ENCODE assay signal across 23 cellular contexts in the genomic region with DNA sequence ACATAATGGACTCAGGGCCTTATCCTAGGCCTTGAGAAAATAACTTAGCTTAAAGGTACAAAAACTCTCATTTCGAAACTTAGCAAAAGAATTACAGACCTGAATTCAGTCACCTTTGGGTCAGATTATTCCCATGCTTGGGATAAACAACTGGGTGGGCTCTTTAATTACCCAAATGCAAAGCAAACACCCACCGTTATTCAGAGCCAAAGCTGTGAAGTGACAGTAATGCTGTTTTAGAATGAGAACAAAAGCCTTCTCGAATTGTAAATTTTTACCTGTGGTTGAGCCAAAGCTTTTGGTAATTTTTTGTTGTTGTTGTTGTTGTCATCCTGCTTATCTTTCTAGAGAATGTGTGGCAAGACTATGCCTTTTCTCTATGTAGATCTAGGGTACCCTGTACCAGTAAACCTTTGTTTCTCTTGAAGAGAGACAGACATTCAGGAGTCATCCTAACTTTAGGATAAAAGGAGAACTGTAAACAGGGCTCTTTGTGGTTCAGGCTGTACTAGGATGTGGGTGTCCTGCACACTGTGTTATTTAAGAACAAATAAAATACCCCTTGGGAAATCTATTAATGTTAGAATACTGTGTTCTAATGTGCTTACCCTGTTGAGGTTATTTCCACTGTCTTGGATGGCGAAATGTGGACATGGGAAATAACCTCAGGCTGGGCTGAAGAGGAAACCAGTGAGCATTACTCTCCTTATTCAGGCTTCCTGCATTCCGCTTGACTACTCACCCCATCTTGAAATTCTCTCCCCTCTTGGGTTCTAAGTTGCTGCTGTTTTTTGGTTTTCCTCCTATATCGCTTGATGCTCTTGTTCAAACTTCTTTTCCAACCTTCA.
A peak's percentile ranks its signal among the peaks of the same experiment; 100 is the strongest.
DNase-seq lines count a peak whose midpoint lies in the region; ATAC-seq and TF ChIP-seq lines count a peak whose summit lies in the region.
"Had no signal": no experiment of that assay in that cellular context is flagged by ENCODE, and none has a peak within 500 bp of the region (broad histone marks: within the 10 kb centered on the region; RNA-seq: fewer than 3 reads in every experiment).

No MANE protein-coding gene starts in this region.

- H3K27ac ChIP-seq in aorta (ENCODE audit: low read depth in 1 of 2, low read length in 2 of 2), result no peak overlapping the region
- H3K27ac ChIP-seq: esophagus muscularis mucosa, heart left ventricle, SJSA1, tibial nerve had no signal

- H3K27me3 ChIP-seq in aorta (ENCODE audit: control insufficient read depth in 1 of 2, insufficient read depth in 2 of 2, low read length in 1 of 2), result peaks cover 0 to 2% of the 10 kb centered on the region in 2 donors
- H3K27me3 ChIP-seq: esophagus muscularis mucosa, heart left ventricle, SJSA1, tibial nerve had no signal

- TF ChIP-seq CTCF in LNCaP clone FGC (IDR thresholded peaks at IDR 0.05; ENCODE audit: control insufficient read depth, extremely low read depth, insufficient read depth) (no peak), epithelial cell of esophagus (IDR thresholded peaks at IDR 0.05; ENCODE audit: insufficient read depth, low read depth, low read length, missing control alignments) (no peak)

- 82 to 87% methylated on average over 6 of the region's 6 CpGs for WGBS in aorta, 2 donors

- H3K4me3 ChIP-seq in LNCaP clone FGC (ENCODE audit: low read depth, low read length) (no peak overlapping the region), epithelial cell of esophagus (ENCODE audit: low read length) (no peak overlapping the region), aorta (ENCODE audit: low read length in 2 of 2) (no peak overlapping the region)
- H3K4me3 ChIP-seq: esophagus muscularis mucosa, HAP-1, heart left ventricle, lung, SJSA1, tibial nerve had no signal

- ATAC-seq in GM19324 (IDR thresholded peaks at IDR 0.05; ENCODE audit: low FRiP score, unreplicated experiment) (no peak), aorta (ENCODE audit: low FRiP score) (no peak)
- ATAC-seq: heart left ventricle; natural killer cell treated with Interleukin-12 subunit alpha and Interleukin-12 subunit beta and Interleukin-15 and Interleukin-18, amount 100 ng/mL, for 72 hours; stimulated activated effector memory CD8-positive, alpha-beta T cell treated with anti-CD3 and anti-CD28 coated beads, Interleukin-12 subunit alpha, Interleukin-12 subunit beta, amount 100 ng/mL, for 72 hours had no signal

- no peaks in the 10 kb centered on the region for H3K4me1 ChIP-seq in aorta (ENCODE audit: control insufficient read depth in 1 of 2, insufficient read depth in 2 of 2, low read length in 2 of 2)
- H3K4me1 ChIP-seq: esophagus muscularis mucosa, HAP-1, SJSA1, tibial nerve had no signal

- no peaks in the 10 kb centered on the region for H3K9me3 ChIP-seq in aorta (ENCODE audit: control insufficient read depth, low read length)
- H3K9me3 ChIP-seq: esophagus muscularis mucosa, HAP-1, heart left ventricle, SJSA1, tibial nerve had no signal

- intact Hi-C loops in aorta (cut with DNase I), result no loop called here

- DNase-seq in GF-D8 (lab: John Stamatoyannopoulos, UW) (peak; percentile 48), LNCaP clone FGC (ENCODE audit: low read depth) (peak; percentile 4), epithelial cell of esophagus (ENCODE audit: low read depth) (peak; percentile 34), renal cortical epithelial cell (ENCODE audit: low read depth) (peak; percentile 47), cerebellum (ENCODE audit: low spot score) (no peak), aorta (no peak)
- DNase-seq: activated CD4-positive, alpha-beta memory T cell treated with anti-CD3 and anti-CD28 coated beads for 36 hours; activated CD4-positive, CD25-positive, alpha-beta regulatory T cell treated with anti-CD3 and anti-CD28 coated beads, Interleukin-2, amount 50 U/mL, for 72 hours; activated naive CD4-positive, alpha-beta T cell treated with Interleukin-2 at 50 U/mL for 16 hours; Calu3; DND-41; foreskin fibroblast; heart left ventricle; RPMI8226; T-helper 1 cell had no signal

- no peaks in the 10 kb centered on the region for H3K36me3 ChIP-seq in aorta (ENCODE audit: control insufficient read depth in 1 of 2, insufficient read depth in 2 of 2, low read length in 1 of 2)
- H3K36me3 ChIP-seq: esophagus muscularis mucosa, HAP-1, heart left ventricle, SJSA1, tibial nerve had no signal

Comparison
In these comparisons a context has a peak if more than half of its experiments do, and no peak if none do; other contexts are left out.
1. DNase-seq: peak in GF-D8 (single experiment), LNCaP clone FGC (single experiment), epithelial cell of esophagus (single experiment) and renal cortical epithelial cell (single experiment); none in cerebellum (single experiment) and aorta (0 of 2).